In genomic region chr1:229270547-229271447, GRCh38 we compare ENCODE assay signal across 8 cellular contexts. TPM values are rescaled to one million over a fixed set of nuclear protein-coding genes. Genes with fewer than 3 reads are reported as not detected.
DNase-seq lines count a peak whose midpoint lies in the region; ATAC-seq and TF ChIP-seq lines count a peak whose summit lies in the region.

Gene RAB4A (plus strand): TSS chr1:229271111. CDS start chr1:229271340, 229 bp downstream.

- DNase-seq in GM04503 (ENCODE audit: low read depth) (peak; percentile 29), HCT116 (ENCODE audit: low read depth, low spot score) (peak; percentile 65), MV-4-11 (lab: John Stamatoyannopoulos, UW) (peak; percentile 84), amygdala (lab: John Stamatoyannopoulos, UW) (peak in 54 of 56 donors; percentile 34 to 89 (median 70)), left ventricle myocardium inferior (peak; percentile 88), psoas muscle (peak; percentile 90 to 94), ureter (ENCODE audit: low spot score) (peak; percentile 83)

- H3K4me1 Mint-ChIP-seq in T-helper 1 cell treated with Interleukin-12 subunit alpha and Interleukin-12 subunit beta and Interleukin-4 antibody, amounts not matched to agents 30 μg/mL and 1 μg/mL, for 36 hours (ENCODE audit: low read depth): peaks cover 23% of the 10 kb centered on the region

- H3K9me3 ChIP-seq in HCT116 (ENCODE audit: control insufficient read depth in 1 of 2, insufficient read depth in 1 of 2, low read depth in 1 of 2, low read length in 2 of 2): no peaks in the 10 kb centered on the region
- peaks cover 9% of the 10 kb centered on the region for H3K9me3 ChIP-seq in left ventricle myocardium inferior (replicated peaks)
- H3K9me3 ChIP-seq in psoas muscle: peaks cover 3% of the 10 kb centered on the region

- peak within 1 kb of the TSS; percentile 72 for H3K27ac Mint-ChIP-seq in T-helper 1 cell treated with Interleukin-12 subunit alpha and Interleukin-12 subunit beta and Interleukin-4 antibody, amounts not matched to agents 30 μg/mL and 1 μg/mL, for 36 hours

- peak within 1 kb of the TSS; percentile 43 for H2AFZ ChIP-seq in HCT116 (ENCODE audit: low read depth, low read length, poor library complexity, severe bottlenecking)

- TF ChIP-seq RAD21 in HCT116 (IDR thresholded peaks at IDR 0.05; ENCODE audit: low read depth): no peak

- 7 to 9% (median 8%) methylated on average over 76 to 95 of the region's 95 CpGs for WGBS in psoas muscle, 3 donors

- RAD21 ChIA-PET in HCT116 (lab: Charles Lee; ENCODE audit: low non-redundant PET in 1 of 2, low total read pairs in 2 of 2, uncharacterized antibody in 2 of 2, unreplicated experiment in 2 of 2): no interaction called here

- H3K36me3 Mint-ChIP-seq in T-helper 1 cell treated with Interleukin-12 subunit alpha and Interleukin-12 subunit beta and Interleukin-4 antibody, amounts not matched to agents 30 μg/mL and 1 μg/mL, for 36 hours (ENCODE audit: low read depth): peaks cover 10% of the 10 kb centered on the region

- no peaks in the 10 kb centered on the region for H3K36me3 ChIP-seq in HCT116 (ENCODE audit: control insufficient read depth in 1 of 2, insufficient read depth in 2 of 2, low read length in 2 of 2)
- no peaks in the 10 kb centered on the region for H3K36me3 ChIP-seq in left ventricle myocardium inferior
- no peaks in the 10 kb centered on the region for H3K36me3 ChIP-seq in psoas muscle (ENCODE audit: insufficient read depth in 1 of 2, low read depth in 1 of 2)

- H3K4me2 ChIP-seq in HCT116 (ENCODE audit: low read length): peak within 1 kb of the TSS; percentile 73

- peaks cover 44% of the 10 kb centered on the region for H3K79me2 ChIP-seq in HCT116 (ENCODE audit: insufficient read depth, low read length)

- peaks cover 5% of the 10 kb centered on the region for H3K9me3 Mint-ChIP-seq in T-helper 1 cell treated with Interleukin-12 subunit alpha and Interleukin-12 subunit beta and Interleukin-4 antibody, amounts not matched to agents 30 μg/mL and 1 μg/mL, for 36 hours

- H3K4me1 ChIP-seq in HCT116 (ENCODE audit: control insufficient read depth in 1 of 2, insufficient read depth in 2 of 2, low read length in 2 of 2): peaks cover 9 to 23% of the 10 kb centered on the region in 2 experiments
- peaks cover 62% of the 10 kb centered on the region for H3K4me1 ChIP-seq in left ventricle myocardium inferior
- H3K4me1 ChIP-seq in psoas muscle: peaks cover 46% of the 10 kb centered on the region

- H3K9ac ChIP-seq in HCT116 (ENCODE audit: low read length): peak within 1 kb of the TSS; percentile 69

- TF ChIP-seq POLR2A in HCT116 (IDR thresholded peaks at IDR 0.05; ENCODE audit: borderline replicate concordance, extremely low read depth, insufficient read depth, insufficient read length): peak; percentile 46

- H3K27me3 Mint-ChIP-seq in T-helper 1 cell treated with Interleukin-12 subunit alpha and Interleukin-12 subunit beta and Interleukin-4 antibody, amounts not matched to agents 30 μg/mL and 1 μg/mL, for 36 hours (ENCODE audit: low read depth): peaks cover 5% of the 10 kb centered on the region

- TSS peak; percentile 52 for BruUV-seq in HCT116 (replicated peaks; lab: Mats Ljungman, UMichigan)

- POLR2A ChIA-PET in HCT116 (lab: Charles Lee): no interaction called here

- no peaks in the 10 kb centered on the region for H3K9me2 ChIP-seq in HCT116 (ENCODE audit: insufficient read depth)

- intact Hi-C loops in HCT116 (cut with micrococcal nuclease): no loop called here
- intact Hi-C loops in left ventricle myocardium inferior (cut with micrococcal nuclease): no loop called here
- intact Hi-C loops in psoas muscle (cut with DNase I): loop anchor here in 1 of 2 donors (5.0 kb wide), 1 partner anchor 67 kb away; no protein-coding TSS in a partner anchor

- TF ChIP-seq CTCF in HCT116 (IDR thresholded peaks at IDR 0.05 in 2 of 3, conservative IDR thresholded peaks at IDR 0.05 in 1 of 3; ENCODE audit: borderline replicate concordance in 1 of 3, insufficient read depth in 1 of 3, low read depth in 2 of 3, low read length in 2 of 3) (no peak), left ventricle myocardium inferior (IDR thresholded peaks at IDR 0.05; ENCODE audit: borderline replicate concordance) (no peak), psoas muscle (IDR thresholded peaks at IDR 0.05) (no peak)

- H3K27ac ChIP-seq in HCT116 (ENCODE audit: low read depth, low read length) (peak within 1 kb of the TSS; percentile 48), left ventricle myocardium inferior (replicated peaks) (peak within 1 kb of the TSS; percentile 92), psoas muscle (peak within 1 kb of the TSS; percentile 77)

- no peaks in the 10 kb centered on the region for H3K27me3 ChIP-seq in HCT116 (ENCODE audit: insufficient read depth, low read length)
- H3K27me3 ChIP-seq in left ventricle myocardium inferior (ENCODE audit: low read depth): no peaks in the 10 kb centered on the region
- no peaks in the 10 kb centered on the region for H3K27me3 ChIP-seq in psoas muscle (ENCODE audit: insufficient read depth in 3 of 3, low read length in 2 of 3)

- CTCF ChIA-PET in HCT116 (lab: Charles Lee): interaction anchor here (0.6 to 1.0 kb wide), 3 partner anchors 13 to 16 kb away, joined by 3 read pairs; no protein-coding TSS in a partner anchor

- H3K4me3 ChIP-seq in HCT116 (replicated peaks in 1 of 2; ENCODE audit: low read depth in 1 of 2, low read length in 2 of 2) (peak within 1 kb of the TSS; percentile 63 to 69), left ventricle myocardium inferior (peak within 1 kb of the TSS; percentile 82), psoas muscle (peak within 1 kb of the TSS; percentile 79)

- peaks cover under 1% of the 10 kb centered on the region; the same call in 1 of the 2 replicates for H4K20me1 ChIP-seq in HCT116 (ENCODE audit: insufficient read depth)

- H3K4me3 Mint-ChIP-seq in T-helper 1 cell treated with Interleukin-12 subunit alpha and Interleukin-12 subunit beta and Interleukin-4 antibody, amounts not matched to agents 30 μg/mL and 1 μg/mL, for 36 hours: peak within 1 kb of the TSS; percentile 96

- peak; percentile 96 for ATAC-seq in HCT116
- ATAC-seq in psoas muscle: peak; percentile 94 to 96 (median 96)

TF ChIP-seq in HCT116, 20 proteins besides CTCF, POLR2A, EP300 and RAD21:
- peak; percentile 88 for TF ChIP-seq ZFX (IDR thresholded peaks at IDR 0.05)
- TF ChIP-seq CBX3 (IDR thresholded peaks at IDR 0.05; ENCODE audit: low read depth): peak; percentile 98
- TF ChIP-seq SRF (IDR thresholded peaks at IDR 0.05; ENCODE audit: low read depth): no peak
- TF ChIP-seq EZH2phosphoT487 (IDR thresholded peaks at IDR 0.05; ENCODE audit: borderline replicate concordance): no peak
- TF ChIP-seq POLR2AphosphoS5 (IDR thresholded peaks at IDR 0.05; ENCODE audit: low read depth, low read length): peak; percentile 82
- TF ChIP-seq MAX (IDR thresholded peaks at IDR 0.05): peak; percentile 100
- no peak for TF ChIP-seq ATF3 (IDR thresholded peaks at IDR 0.05)
- TF ChIP-seq ELF1 (IDR thresholded peaks at IDR 0.05; ENCODE audit: borderline replicate concordance, low read depth): no peak
- peak; percentile 23 for TF ChIP-seq ZBTB33 (IDR thresholded peaks at IDR 0.05; ENCODE audit: extremely low read depth, insufficient replicate concordance, low read length)

RNA-seq across cellular contexts. Expression of gene RAB4A, which starts in this region (rescaled TPM):
- total RNA-seq in HCT116 (2021; ENCODE audit: unreplicated experiment): 101 TPM
- polyA plus RNA-seq in HCT116 (2012): 46.0 and 57.7 TPM in 2 replicates
- 132 TPM for total RNA-seq in left ventricle myocardium inferior
- 10 to 100 TPM; 44.2 to 67.4 (median 54.3) TPM for total RNA-seq in psoas muscle
- polyA plus RNA-seq in psoas muscle: 10 to 100 TPM; 25.2 to 57.6 (median 31.0) TPM
- total RNA-seq in ureter: 68.7 TPM

Comparison
In these comparisons a context has a peak if more than half of its experiments do, and no peak if none do; other contexts are left out.
1. Peak in every context shown above with its lines: DNase-seq, ATAC-seq, H3K4me3 ChIP-seq and H3K27ac ChIP-seq.
2. DNase-seq: peak in every context shown above with its lines; median percentile 92 in psoas muscle; 88 in left ventricle myocardium inferior; 84 in MV-4-11; 83 in ureter; 70 in amygdala; 65 in HCT116; 29 in GM04503.